ENCODE assay signal across 12 cellular contexts in the genomic region with DNA sequence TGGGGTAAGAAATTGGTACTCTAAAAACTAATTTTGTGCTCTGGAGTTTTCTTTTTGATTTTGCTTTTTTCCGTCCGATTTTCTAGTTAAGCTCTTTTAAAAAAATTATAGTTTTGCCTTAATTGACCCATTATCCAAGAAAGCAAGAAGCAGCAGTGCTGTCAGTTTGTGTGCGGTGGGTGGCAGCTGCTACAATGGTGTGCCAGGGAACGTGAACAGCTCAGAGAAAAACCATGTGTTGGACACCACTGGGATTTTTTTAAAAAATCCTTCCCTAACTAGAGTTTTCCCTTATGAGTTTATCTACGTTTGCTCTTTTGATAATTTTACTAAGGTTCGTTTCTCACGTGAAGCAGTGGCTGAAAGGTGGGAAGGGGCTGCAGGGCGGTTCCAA. TPM values are rescaled to one million over a fixed set of nuclear protein-coding genes. Genes with fewer than 3 reads are reported as not detected.
DNase-seq lines count a peak whose midpoint lies in the region; ATAC-seq, FAIRE-seq and TF ChIP-seq lines count a peak whose summit lies in the region.
"Had no signal": no experiment of that assay in that cellular context is flagged by ENCODE, and none has a peak within 500 bp of the region (broad histone marks: within the 10 kb centered on the region; RNA-seq: fewer than 3 reads in every experiment).

No MANE protein-coding gene starts in this region.

- H2AK5ac ChIP-seq in trophoblast cell (ENCODE audit: low read length) = no peak overlapping the region

- peaks cover 31% of the 10 kb centered on the region for H3K36me3 Mint-ChIP-seq in activated T-helper 17 cell treated with anti-CD3 and anti-CD28 coated beads, Interleukin-2, amount 50 U/mL, for 72 hours (ENCODE audit: low read depth)

- peaks cover 52% of the 10 kb centered on the region for H3K4me1 Mint-ChIP-seq in activated T-helper 17 cell treated with anti-CD3 and anti-CD28 coated beads, Interleukin-2, amount 50 U/mL, for 72 hours

- no peak overlapping the region for H3K23ac ChIP-seq in trophoblast cell (ENCODE audit: low read length)

- no peak overlapping the region for H2BK12ac ChIP-seq in trophoblast cell (ENCODE audit: low read length)

- DNase-seq in myocyte (ENCODE audit: low read depth) = peak; percentile 79
- no peak for DNase-seq in trophoblast cell
- no peak for DNase-seq in GM12892 (ENCODE audit: insufficient read length)
- DNase-seq: mesenchymal stem cell, NCI-H1930, right lobe of liver had no signal

- H3K9me3 Mint-ChIP-seq in activated T-helper 17 cell treated with anti-CD3 and anti-CD28 coated beads, Interleukin-2, amount 50 U/mL, for 72 hours = no peaks in the 10 kb centered on the region

- H3K79me2 ChIP-seq in trophoblast cell (ENCODE audit: control insufficient read depth, insufficient read depth, low read length, poor library complexity) = no peaks in the 10 kb centered on the region

- H3K36me3 ChIP-seq in BLaER1 = 0 out of 2 replicates have a peak, but pooled peaks cover 7% of the 10 kb centered on the region
- no peaks in the 10 kb centered on the region for H3K36me3 ChIP-seq in trophoblast cell (ENCODE audit: control insufficient read depth in 1 of 2, insufficient read depth in 2 of 2, low read length in 2 of 2)
- H3K36me3 ChIP-seq: right lobe of liver had no signal

- H2BK120ac ChIP-seq in trophoblast cell (ENCODE audit: insufficient read depth, low read length, poor library complexity) = no peak overlapping the region

- peak overlapping the region; percentile 97 for H3K4me3 Mint-ChIP-seq in activated T-helper 17 cell treated with anti-CD3 and anti-CD28 coated beads, Interleukin-2, amount 50 U/mL, for 72 hours

- H3K27ac ChIP-seq in BLaER1 = peak overlapping the region; percentile 70
- H3K27ac ChIP-seq in trophoblast cell (ENCODE audit: low read depth, low read length) = no peak overlapping the region

- H3K4me3 ChIP-seq in BLaER1 (peak overlapping the region; percentile 51), trophoblast cell (ENCODE audit: low read depth, low read length) (no peak overlapping the region)
- H3K4me3 ChIP-seq: right lobe of liver had no signal

- H4K8ac ChIP-seq in trophoblast cell (ENCODE audit: low read depth, low read length) = no peak overlapping the region

- no peak overlapping the region for H3K18ac ChIP-seq in trophoblast cell (ENCODE audit: low read length)

- no peak overlapping the region for H3K14ac ChIP-seq in trophoblast cell (ENCODE audit: low read length)

- no peaks in the 10 kb centered on the region for H4K20me1 ChIP-seq in BLaER1

- no peak overlapping the region for H3K4ac ChIP-seq in trophoblast cell (ENCODE audit: low read depth, low read length)

- H3K4me1 ChIP-seq in BLaER1 (peaks cover 56% of the 10 kb centered on the region), trophoblast cell (ENCODE audit: control insufficient read depth in 1 of 2, insufficient read depth in 2 of 2, low read length in 2 of 2) (peaks cover 0 to 5% of the 10 kb centered on the region in 2 experiments)

- H2AFZ ChIP-seq in trophoblast cell (ENCODE audit: insufficient read depth, low read length, poor library complexity) = no peak overlapping the region

- H3K27me3 Mint-ChIP-seq in activated T-helper 17 cell treated with anti-CD3 and anti-CD28 coated beads, Interleukin-2, amount 50 U/mL, for 72 hours = no peaks in the 10 kb centered on the region

- H2BK5ac ChIP-seq in trophoblast cell (ENCODE audit: low read depth, low read length, poor library complexity) = no peak overlapping the region

- H3K4me2 ChIP-seq in BLaER1 (peak overlapping the region; percentile 82), trophoblast cell (ENCODE audit: low read length) (no peak overlapping the region)

- ATAC-seq in GM18505 (IDR thresholded peaks at IDR 0.05; ENCODE audit: unreplicated experiment) (no peak), HG02885 (IDR thresholded peaks at IDR 0.05; ENCODE audit: poor library complexity, unreplicated experiment) (no peak), GM18858 (IDR thresholded peaks at IDR 0.05; ENCODE audit: unreplicated experiment) (no peak)
- ATAC-seq in activated T-helper 17 cell treated with anti-CD3 and anti-CD28 coated beads, Interleukin-2, amount 50 U/mL, for 72 hours (replicated peaks) = no peak

- H3K27me3 ChIP-seq in BLaER1 (no peaks in the 10 kb centered on the region), trophoblast cell (ENCODE audit: insufficient read depth, low read length) (no peaks in the 10 kb centered on the region)
- H3K27me3 ChIP-seq: right lobe of liver had no signal

- H3K27ac Mint-ChIP-seq in activated T-helper 17 cell treated with anti-CD3 and anti-CD28 coated beads, Interleukin-2, amount 50 U/mL, for 72 hours = peak overlapping the region; percentile 91

- 0 out of 2 replicates have a peak, but pooled peaks cover 5% of the 10 kb centered on the region for H3K9me3 ChIP-seq in BLaER1
- no peaks in the 10 kb centered on the region for H3K9me3 ChIP-seq in trophoblast cell (ENCODE audit: insufficient read depth, low read depth, low read length)
- H3K9me3 ChIP-seq: right lobe of liver had no signal

- no peaks in the 10 kb centered on the region for H3K79me1 ChIP-seq in trophoblast cell (ENCODE audit: low read length)

- no CpG with 5 or more reads among the region's 8 CpGs for WGBS in trophoblast cell (ENCODE audit: extremely low coverage, insufficient coverage, insufficient read length)

- TF ChIP-seq POLR2A in GM18505 (IDR thresholded peaks at IDR 0.05; ENCODE audit: borderline replicate concordance, extremely low read depth, insufficient read depth, insufficient read length) (peak; percentile 6), GM12892 (IDR thresholded peaks at IDR 0.05; ENCODE audit: low read depth, low read length) (no peak)

- FAIRE-seq in GM12892 (lab: Jason Lieb, UNC) = no peak
- FAIRE-seq: colon had no signal

- H3K9ac ChIP-seq in BLaER1 = peak overlapping the region; percentile 49
- no peak overlapping the region for H3K9ac ChIP-seq in trophoblast cell (ENCODE audit: low read length)

- H4K12ac ChIP-seq in trophoblast cell (ENCODE audit: low read depth, low read length) = no peak overlapping the region

- H4K91ac ChIP-seq in trophoblast cell (ENCODE audit: low read depth, low read length) = no peak overlapping the region

RNA-seq across cellular contexts. Expression of a gene that starts 8.0 kb away (rescaled TPM):
- 10 to 100 TPM; 13.8 to 20.1 TPM for total RNA-seq in activated T-helper 17 cell treated with anti-CD3 and anti-CD28 coated beads, Interleukin-2, amount 50 U/mL, for 72 hours
- total RNA-seq in myocyte = 14.2 and 15.7 TPM in 2 replicates
- polyA plus RNA-seq in myocyte (2012) = 2.8 TPM
- 1.2 and 1.3 TPM in 2 replicates for polyA plus RNA-seq in trophoblast cell (2013)
- 13.4 TPM for polyA plus RNA-seq in GM12892 (2012; ENCODE audit: missing spikeins)

RNA-seq across cellular contexts. Expression of a gene that starts 38.1 kb away (rescaled TPM):
- 1 to 10 TPM; 3.4 to 5.7 TPM for total RNA-seq in activated T-helper 17 cell treated with anti-CD3 and anti-CD28 coated beads, Interleukin-2, amount 50 U/mL, for 72 hours
- 13.7 and 22.3 TPM in 2 replicates for total RNA-seq in myocyte
- polyA plus RNA-seq in myocyte (2012) = 11.0 TPM
- 4.0 and 5.0 TPM in 2 replicates for polyA plus RNA-seq in trophoblast cell (2013)
- 8.1 TPM for polyA plus RNA-seq in GM12892 (2012; ENCODE audit: missing spikeins)
